Comparison of ENCODE assay signal across 19 cellular contexts in the genomic region with DNA sequence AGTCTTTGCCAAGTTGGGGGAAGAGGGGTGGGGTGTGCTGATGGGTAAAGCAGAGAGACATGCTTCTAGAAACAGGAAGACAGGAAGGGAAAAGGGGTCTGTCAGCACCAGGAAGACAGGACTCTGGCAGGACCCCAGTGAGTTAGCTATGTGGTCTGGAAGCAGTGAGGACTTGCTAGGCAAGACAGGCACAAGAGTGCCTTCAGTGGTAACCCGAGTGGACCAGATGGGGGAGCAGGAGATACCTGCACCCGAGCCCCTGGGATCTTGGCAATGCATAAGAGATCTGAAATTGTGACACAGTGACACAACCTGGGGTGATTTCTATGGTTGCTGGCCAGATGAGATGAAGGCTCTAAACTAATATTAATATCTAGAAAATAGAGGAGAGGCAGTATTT. TPM values are rescaled to one million over a fixed set of nuclear protein-coding genes. Genes with fewer than 3 reads are reported as not detected.
A peak's percentile ranks its signal among the peaks of the same experiment; 100 is the strongest.
DNase-seq lines count a peak whose midpoint lies in the region; ATAC-seq and TF ChIP-seq lines count a peak whose summit lies in the region.
"Had no signal": no experiment of that assay in that cellular context is flagged by ENCODE, and none has a peak within 500 bp of the region (broad histone marks: within the 10 kb centered on the region; RNA-seq: fewer than 3 reads in every experiment).

No MANE protein-coding gene starts in this region.

- H3K27ac ChIP-seq in breast epithelium (peak overlapping the region; percentile 78 to 88), OCI-LY3 (ENCODE audit: low read length) (no peak overlapping the region), gastroesophageal sphincter (peak overlapping the region in 3 of 4 donors; percentile 64 to 78 (median 74)), vagina (peak overlapping the region; percentile 70)
- H3K27ac ChIP-seq: neutrophil had no signal

- intact Hi-C loops in breast epithelium (cut with DNase I; ENCODE audit: low total_unique reads) = loop anchor here (10.0 kb wide), 1 partner anchor 539 kb away; no protein-coding TSS in a partner anchor
- intact Hi-C loops in MCF 10A (cut with micrococcal nuclease) = loop anchor here (1.0 to 2.0 kb wide), 2 partner anchors 45 to 97 kb away; no protein-coding TSS in a partner anchor
- intact Hi-C loops in vagina (cut with DNase I) = loop anchor here (10.0 kb wide), 1 partner anchor 549 kb away; no protein-coding TSS in a partner anchor

- H3K36me3 ChIP-seq in breast epithelium (no peaks in the 10 kb centered on the region), OCI-LY3 (replicated peaks; ENCODE audit: low read depth, low read length) (no peaks in the 10 kb centered on the region), gastroesophageal sphincter (no peaks in the 10 kb centered on the region), vagina (no peaks in the 10 kb centered on the region)
- H3K36me3 ChIP-seq: neutrophil had no signal

- DNase-seq in breast epithelium (ENCODE audit: low spot score in 2 of 2) (no peak), MCF 10A (ENCODE audit: unreplicated experiment) (no peak), vagina (ENCODE audit: extremely low spot score in 2 of 2) (no peak)
- no peak for DNase-seq in activated effector memory CD4-positive, alpha-beta T cell treated with Interleukin-2 at 50 U/mL for 16 hours
- DNase-seq in stimulated activated CD8-positive, alpha-beta memory T cell treated with anti-CD3 and anti-CD28 coated beads, Interleukin-4, amount 100 ng/mL, for 48 hours = no peak
- DNase-seq: activated CD4-positive, CD25-positive, alpha-beta regulatory T cell treated with anti-CD3 and anti-CD28 coated beads, Interleukin-2, amount 50 U/mL, for 72 hours; activated gamma-delta T cell treated with Interleukin-2 at 50 U/mL for 16 hours; central memory CD4-positive, alpha-beta T cell; DMS79 treated with DMSO at 0.1 percent for 48 hours; glutamatergic neuron; Kasumi-1; left lung; mucosa of descending colon; NCI-H2227 treated with DMSO at 0.1 percent for 48 hours; T1000 had no signal

- H3K9me3 Mint-ChIP-seq in MCF 10A (ENCODE audit: unreplicated experiment) = no peaks in the 10 kb centered on the region

- no peak for TF ChIP-seq CTCF in breast epithelium (IDR thresholded peaks at IDR 0.05)
- no peak for TF ChIP-seq CTCF in MCF 10A (IDR thresholded peaks at IDR 0.05; ENCODE audit: unreplicated experiment)
- peak; percentile 18; the same call in 1 of the 2 replicates for TF ChIP-seq CTCF in OCI-LY3 (IDR thresholded peaks at IDR 0.05; ENCODE audit: low read depth, low read length)
- no peak for TF ChIP-seq CTCF in gastroesophageal sphincter (IDR thresholded peaks at IDR 0.05)
- TF ChIP-seq CTCF in vagina (IDR thresholded peaks at IDR 0.05) = no peak

- TF ChIP-seq POLR2A in breast epithelium (IDR thresholded peaks at IDR 0.05) (no peak), gastroesophageal sphincter (IDR thresholded peaks at IDR 0.05) (no peak), vagina (IDR thresholded peaks at IDR 0.05) (no peak)

- H3K4me3 ChIP-seq in breast epithelium (no peak overlapping the region), OCI-LY3 (ENCODE audit: low read length) (no peak overlapping the region), gastroesophageal sphincter (no peak overlapping the region), vagina (no peak overlapping the region)
- H3K4me3 ChIP-seq: left lung, mucosa of descending colon had no signal

- 31 to 55% methylated on average over 2 of the region's 2 CpGs for WGBS in gastroesophageal sphincter (ENCODE audit: low coverage in 1 of 2), 2 donors

- no peak for TF ChIP-seq EP300 in gastroesophageal sphincter (IDR thresholded peaks at IDR 0.05)

- ATAC-seq in gastroesophageal sphincter = no peak
- ATAC-seq in GM18858 (IDR thresholded peaks at IDR 0.05; ENCODE audit: unreplicated experiment) = no peak
- ATAC-seq: left lung, mucosa of descending colon had no signal

- POLR2A ChIA-PET in MCF 10A (lab: Yijun Ruan, JAX) = interaction anchor here (0.7 to 4.4 kb wide), 13 partner anchors 7 to 1250 kb away, joined by 3 to 22 read pairs (median 5); a partner anchor contains a TSS

- H3K4me1 Mint-ChIP-seq in MCF 10A (ENCODE audit: insufficient read depth, unreplicated experiment) = peaks cover 45% of the 10 kb centered on the region

- H3K27me3 ChIP-seq in breast epithelium = no peaks in the 10 kb centered on the region
- H3K27me3 ChIP-seq in OCI-LY3 (ENCODE audit: low read depth, low read length) = peaks cover 50% of the 10 kb centered on the region
- H3K27me3 ChIP-seq in gastroesophageal sphincter = no peaks in the 10 kb centered on the region
- no peaks in the 10 kb centered on the region for H3K27me3 ChIP-seq in vagina
- H3K27me3 ChIP-seq: left lung had no signal

- no peak overlapping the region for H3K27ac Mint-ChIP-seq in MCF 10A (ENCODE audit: low read depth, unreplicated experiment)

- H2AFZ ChIP-seq in OCI-LY3 (ENCODE audit: low read depth, low read length) = no peak overlapping the region

- peaks cover 9% of the 10 kb centered on the region for H3K27me3 Mint-ChIP-seq in MCF 10A (ENCODE audit: insufficient read depth, unreplicated experiment)

- BruUV-seq in MCF 10A (replicated peaks; lab: Mats Ljungman, UMichigan) = no TSS peak

- no peak overlapping the region for H3K4me2 ChIP-seq in OCI-LY3 (ENCODE audit: low read length)

- no peak overlapping the region for H3K9ac ChIP-seq in OCI-LY3 (ENCODE audit: low read length)

- H3K9me3 ChIP-seq in breast epithelium (no peaks in the 10 kb centered on the region), OCI-LY3 (ENCODE audit: insufficient read depth, low read length) (no peaks in the 10 kb centered on the region), gastroesophageal sphincter (no peaks in the 10 kb centered on the region), vagina (no peaks in the 10 kb centered on the region)
- H3K9me3 ChIP-seq: left lung, mucosa of descending colon, neutrophil had no signal

- peaks cover 13% of the 10 kb centered on the region for H3K36me3 Mint-ChIP-seq in MCF 10A (ENCODE audit: insufficient read depth, unreplicated experiment)

- no peaks in the 10 kb centered on the region for H4K20me1 ChIP-seq in OCI-LY3 (ENCODE audit: insufficient read depth, low read length)

- no peak overlapping the region for H3K4me3 Mint-ChIP-seq in MCF 10A (ENCODE audit: unreplicated experiment)

- H3K4me1 ChIP-seq in breast epithelium (peaks cover 10 to 25% of the 10 kb centered on the region in 2 donors), OCI-LY3 (ENCODE audit: low read length) (peaks cover 12% of the 10 kb centered on the region), gastroesophageal sphincter (peaks cover 2 to 57% (median 24%) of the 10 kb centered on the region in 3 donors), vagina (peaks cover 65% of the 10 kb centered on the region)

- H3K79me2 ChIP-seq in OCI-LY3 (ENCODE audit: low read length) = no peaks in the 10 kb centered on the region

- CTCF ChIA-PET in MCF 10A (lab: Yijun Ruan, JAX) = interaction anchor here (0.7 to 15.7 kb wide), 21 partner anchors 7 to 560 kb away, joined by 3 to 324 read pairs (median 7); a partner anchor contains a TSS

RNA-seq across cellular contexts. Expression of a gene that starts 7.0 kb away (rescaled TPM):
- total RNA-seq in breast epithelium (10 to 100 TPM; 11.5 to 33.5 (median 16.5) TPM), MCF 10A (2022) (0.81 and 1.5 TPM in 2 replicates), gastroesophageal sphincter (10 to 100 TPM in 1 of 4 donors, 1 to 10 TPM in 3; 3.5 to 15.1 (median 6.0) TPM), vagina (15.2 TPM)
